Comparison of ENCODE assay signal across 2 cellular contexts in the genomic region with DNA sequence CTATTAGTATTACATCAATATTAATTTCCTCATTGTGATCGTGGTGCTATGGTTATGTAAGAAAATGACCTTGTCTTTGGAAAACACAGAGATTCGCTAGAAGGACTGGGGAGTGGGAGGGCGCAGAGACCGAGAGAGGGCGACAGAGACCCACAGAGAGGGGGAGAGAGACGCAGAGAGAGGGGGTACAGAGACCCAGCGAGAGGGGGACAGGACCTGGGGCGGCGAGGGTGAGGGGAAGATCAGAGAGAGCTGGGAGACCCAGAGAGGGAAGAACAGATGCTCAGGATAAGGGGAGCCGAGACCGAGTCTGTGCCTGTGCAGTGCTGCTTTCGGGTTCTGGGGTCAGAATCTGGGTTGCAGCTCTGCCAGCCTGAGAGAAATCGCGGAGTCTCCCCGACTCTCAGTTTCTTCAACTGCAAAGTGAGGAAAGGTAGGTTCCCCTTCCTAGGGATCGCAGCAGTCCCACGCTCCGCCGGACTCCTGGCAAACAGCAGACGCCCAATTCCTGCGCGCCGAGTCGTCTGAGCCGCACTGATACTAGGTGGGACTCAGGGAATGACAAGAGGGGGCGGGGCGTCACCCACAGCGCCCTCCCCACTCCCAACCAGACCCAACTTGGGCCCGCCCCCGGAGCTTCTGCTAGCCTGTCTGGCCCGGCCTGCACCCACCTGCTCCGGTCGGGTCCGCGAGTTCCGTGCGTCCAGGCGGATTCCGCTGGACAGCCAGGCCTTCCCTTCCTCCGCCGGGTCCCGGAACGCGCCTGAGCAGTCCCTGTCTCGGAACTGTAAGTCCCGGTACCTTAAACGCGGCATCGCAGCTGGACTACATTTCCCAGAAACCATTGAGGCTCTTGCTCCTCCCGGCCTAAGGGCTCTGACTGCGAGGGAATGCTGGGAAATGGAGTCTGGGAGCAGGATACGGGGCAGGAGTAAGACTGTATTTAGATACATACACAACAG.
A peak's percentile ranks its signal among the peaks of the same experiment; 100 is the strongest.
TF ChIP-seq lines count a peak whose summit lies in the region.

No MANE protein-coding gene starts in this region.

TF ChIP-seq in HEK293, 187 proteins besides CTCF, POLR2A, EP300 and RAD21 (continued from another document and continues in another):
- TF ChIP-seq, protein P1, sequence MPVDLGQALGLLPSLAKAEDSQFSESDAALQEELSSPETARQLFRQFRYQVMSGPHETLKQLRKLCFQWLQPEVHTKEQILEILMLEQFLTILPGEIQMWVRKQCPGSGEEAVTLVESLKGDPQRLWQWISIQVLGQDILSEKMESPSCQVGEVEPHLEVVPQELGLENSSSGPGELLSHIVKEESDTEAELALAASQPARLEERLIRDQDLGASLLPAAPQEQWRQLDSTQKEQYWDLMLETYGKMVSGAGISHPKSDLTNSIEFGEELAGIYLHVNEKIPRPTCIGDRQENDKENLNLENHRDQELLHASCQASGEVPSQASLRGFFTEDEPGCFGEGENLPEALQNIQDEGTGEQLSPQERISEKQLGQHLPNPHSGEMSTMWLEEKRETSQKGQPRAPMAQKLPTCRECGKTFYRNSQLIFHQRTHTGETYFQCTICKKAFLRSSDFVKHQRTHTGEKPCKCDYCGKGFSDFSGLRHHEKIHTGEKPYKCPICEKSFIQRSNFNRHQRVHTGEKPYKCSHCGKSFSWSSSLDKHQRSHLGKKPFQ (tag by site-specific recombination; IDR thresholded peaks at IDR 0.05) = no peak
- TF ChIP-seq, protein P2, sequence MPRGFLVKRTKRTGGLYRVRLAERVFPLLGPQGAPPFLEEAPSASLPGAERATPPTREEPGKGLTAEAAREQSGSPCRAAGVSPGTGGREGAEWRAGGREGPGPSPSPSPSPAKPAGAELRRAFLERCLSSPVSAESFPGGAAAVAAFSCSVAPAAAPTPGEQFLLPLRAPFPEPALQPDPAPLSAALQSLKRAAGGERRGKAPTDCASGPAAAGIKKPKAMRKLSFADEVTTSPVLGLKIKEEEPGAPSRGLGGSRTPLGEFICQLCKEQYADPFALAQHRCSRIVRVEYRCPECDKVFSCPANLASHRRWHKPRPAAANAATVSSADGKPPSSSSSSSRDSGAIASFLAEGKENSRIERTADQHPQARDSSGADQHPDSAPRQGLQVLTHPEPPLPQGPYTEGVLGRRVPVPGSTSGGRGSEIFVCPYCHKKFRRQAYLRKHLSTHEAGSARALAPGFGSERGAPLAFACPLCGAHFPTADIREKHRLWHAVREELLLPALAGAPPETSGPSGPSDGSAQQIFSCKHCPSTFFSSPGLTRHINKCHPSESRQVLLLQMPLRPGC (tag by site-specific recombination; IDR thresholded peaks at IDR 0.05) = no peak
- TF ChIP-seq ZNF792 (tag by site-specific recombination; IDR thresholded peaks at IDR 0.05) (peak; percentile 96), ZNF670 (tag by site-specific recombination; IDR thresholded peaks at IDR 0.05; ENCODE audit: low read depth) (no peak), ZNF404 (tag by site-specific recombination; IDR thresholded peaks at IDR 0.05) (no peak), ZBTB7A (tag by site-specific recombination; IDR thresholded peaks at IDR 0.05; ENCODE audit: low read depth) (no peak), ZNF514 (tag by site-specific recombination; IDR thresholded peaks at IDR 0.05) (no peak), ZNF571 (tag by site-specific recombination; IDR thresholded peaks at IDR 0.05) (no peak), ZNF311 (tag by site-specific recombination; IDR thresholded peaks at IDR 0.05; ENCODE audit: borderline replicate concordance) (no peak)
- TF ChIP-seq, protein P3, sequence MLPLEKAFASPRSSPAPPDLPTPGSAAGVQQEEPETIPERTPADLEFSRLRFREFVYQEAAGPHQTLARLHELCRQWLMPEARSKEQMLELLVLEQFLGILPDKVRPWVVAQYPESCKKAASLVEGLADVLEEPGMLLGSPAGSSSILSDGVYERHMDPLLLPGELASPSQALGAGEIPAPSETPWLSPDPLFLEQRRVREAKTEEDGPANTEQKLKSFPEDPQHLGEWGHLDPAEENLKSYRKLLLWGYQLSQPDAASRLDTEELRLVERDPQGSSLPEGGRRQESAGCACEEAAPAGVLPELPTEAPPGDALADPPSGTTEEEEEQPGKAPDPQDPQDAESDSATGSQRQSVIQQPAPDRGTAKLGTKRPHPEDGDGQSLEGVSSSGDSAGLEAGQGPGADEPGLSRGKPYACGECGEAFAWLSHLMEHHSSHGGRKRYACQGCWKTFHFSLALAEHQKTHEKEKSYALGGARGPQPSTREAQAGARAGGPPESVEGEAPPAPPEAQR (tag by site-specific recombination; IDR thresholded peaks at IDR 0.05) = no peak
- TF ChIP-seq, protein P4, sequence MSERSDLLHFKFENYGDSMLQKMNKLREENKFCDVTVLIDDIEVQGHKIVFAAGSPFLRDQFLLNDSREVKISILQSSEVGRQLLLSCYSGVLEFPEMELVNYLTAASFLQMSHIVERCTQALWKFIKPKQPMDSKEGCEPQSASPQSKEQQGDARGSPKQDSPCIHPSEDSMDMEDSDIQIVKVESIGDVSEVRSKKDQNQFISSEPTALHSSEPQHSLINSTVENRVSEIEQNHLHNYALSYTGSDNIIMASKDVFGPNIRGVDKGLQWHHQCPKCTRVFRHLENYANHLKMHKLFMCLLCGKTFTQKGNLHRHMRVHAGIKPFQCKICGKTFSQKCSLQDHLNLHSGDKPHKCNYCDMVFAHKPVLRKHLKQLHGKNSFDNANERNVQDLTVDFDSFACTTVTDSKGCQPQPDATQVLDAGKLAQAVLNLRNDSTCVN (tag by site-specific recombination; optimal IDR thresholded peaks at IDR 0.05) = peak; percentile 49
- TF ChIP-seq, protein P5, sequence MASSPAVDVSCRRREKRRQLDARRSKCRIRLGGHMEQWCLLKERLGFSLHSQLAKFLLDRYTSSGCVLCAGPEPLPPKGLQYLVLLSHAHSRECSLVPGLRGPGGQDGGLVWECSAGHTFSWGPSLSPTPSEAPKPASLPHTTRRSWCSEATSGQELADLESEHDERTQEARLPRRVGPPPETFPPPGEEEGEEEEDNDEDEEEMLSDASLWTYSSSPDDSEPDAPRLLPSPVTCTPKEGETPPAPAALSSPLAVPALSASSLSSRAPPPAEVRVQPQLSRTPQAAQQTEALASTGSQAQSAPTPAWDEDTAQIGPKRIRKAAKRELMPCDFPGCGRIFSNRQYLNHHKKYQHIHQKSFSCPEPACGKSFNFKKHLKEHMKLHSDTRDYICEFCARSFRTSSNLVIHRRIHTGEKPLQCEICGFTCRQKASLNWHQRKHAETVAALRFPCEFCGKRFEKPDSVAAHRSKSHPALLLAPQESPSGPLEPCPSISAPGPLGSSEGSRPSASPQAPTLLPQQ (tag by site-specific recombination; IDR thresholded peaks at IDR 0.05) = peak; percentile 45
- TF ChIP-seq, protein P6, sequence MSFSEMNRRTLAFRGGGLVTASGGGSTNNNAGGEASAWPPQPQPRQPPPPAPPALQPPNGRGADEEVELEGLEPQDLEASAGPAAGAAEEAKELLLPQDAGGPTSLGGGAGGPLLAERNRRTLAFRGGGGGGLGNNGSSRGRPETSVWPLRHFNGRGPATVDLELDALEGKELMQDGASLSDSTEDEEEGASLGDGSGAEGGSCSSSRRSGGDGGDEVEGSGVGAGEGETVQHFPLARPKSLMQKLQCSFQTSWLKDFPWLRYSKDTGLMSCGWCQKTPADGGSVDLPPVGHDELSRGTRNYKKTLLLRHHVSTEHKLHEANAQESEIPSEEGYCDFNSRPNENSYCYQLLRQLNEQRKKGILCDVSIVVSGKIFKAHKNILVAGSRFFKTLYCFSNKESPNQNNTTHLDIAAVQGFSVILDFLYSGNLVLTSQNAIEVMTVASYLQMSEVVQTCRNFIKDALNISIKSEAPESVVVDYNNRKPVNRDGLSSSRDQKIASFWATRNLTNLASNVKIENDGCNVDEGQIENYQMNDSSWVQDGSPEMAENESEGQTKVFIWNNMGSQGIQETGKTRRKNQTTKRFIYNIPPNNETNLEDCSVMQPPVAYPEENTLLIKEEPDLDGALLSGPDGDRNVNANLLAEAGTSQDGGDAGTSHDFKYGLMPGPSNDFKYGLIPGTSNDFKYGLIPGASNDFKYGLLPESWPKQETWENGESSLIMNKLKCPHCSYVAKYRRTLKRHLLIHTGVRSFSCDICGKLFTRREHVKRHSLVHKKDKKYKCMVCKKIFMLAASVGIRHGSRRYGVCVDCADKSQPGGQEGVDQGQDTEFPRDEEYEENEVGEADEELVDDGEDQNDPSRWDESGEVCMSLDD (tag by site-specific recombination; IDR thresholded peaks at IDR 0.05) = peak; percentile 85

TF ChIP-seq in HepG2, 621 proteins besides CTCF, POLR2A, EP300 and RAD21 (continued from another document and continues in another):
- no peak for TF ChIP-seq ZNF235 (CRISPR knock-in tag; IDR thresholded peaks at IDR 0.05; ENCODE audit: borderline replicate concordance)
- no peak for TF ChIP-seq ZNF207 (IDR thresholded peaks at IDR 0.05; ENCODE audit: borderline replicate concordance)
- TF ChIP-seq, protein P7, sequence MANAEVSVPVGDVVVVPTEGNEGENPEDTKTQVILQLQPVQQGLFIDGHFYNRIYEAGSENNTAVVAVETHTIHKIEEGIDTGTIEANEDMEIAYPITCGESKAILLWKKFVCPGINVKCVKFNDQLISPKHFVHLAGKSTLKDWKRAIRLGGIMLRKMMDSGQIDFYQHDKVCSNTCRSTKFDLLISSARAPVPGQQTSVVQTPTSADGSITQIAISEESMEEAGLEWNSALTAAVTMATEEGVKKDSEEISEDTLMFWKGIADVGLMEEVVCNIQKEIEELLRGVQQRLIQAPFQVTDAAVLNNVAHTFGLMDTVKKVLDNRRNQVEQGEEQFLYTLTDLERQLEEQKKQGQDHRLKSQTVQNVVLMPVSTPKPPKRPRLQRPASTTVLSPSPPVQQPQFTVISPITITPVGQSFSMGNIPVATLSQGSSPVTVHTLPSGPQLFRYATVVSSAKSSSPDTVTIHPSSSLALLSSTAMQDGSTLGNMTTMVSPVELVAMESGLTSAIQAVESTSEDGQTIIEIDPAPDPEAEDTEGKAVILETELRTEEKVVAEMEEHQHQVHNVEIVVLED (CRISPR knock-in tag; IDR thresholded peaks at IDR 0.05; ENCODE audit: borderline replicate concordance) = peak; percentile 62; the same call in 1 of the 2 replicates
- no peak for TF ChIP-seq ZNF563 (CRISPR knock-in tag; IDR thresholded peaks at IDR 0.05)
- peak; percentile 94; the same call in 1 of the 2 replicates for TF ChIP-seq TBP (CRISPR knock-in tag; IDR thresholded peaks at IDR 0.05)
- TF ChIP-seq, protein P8, sequence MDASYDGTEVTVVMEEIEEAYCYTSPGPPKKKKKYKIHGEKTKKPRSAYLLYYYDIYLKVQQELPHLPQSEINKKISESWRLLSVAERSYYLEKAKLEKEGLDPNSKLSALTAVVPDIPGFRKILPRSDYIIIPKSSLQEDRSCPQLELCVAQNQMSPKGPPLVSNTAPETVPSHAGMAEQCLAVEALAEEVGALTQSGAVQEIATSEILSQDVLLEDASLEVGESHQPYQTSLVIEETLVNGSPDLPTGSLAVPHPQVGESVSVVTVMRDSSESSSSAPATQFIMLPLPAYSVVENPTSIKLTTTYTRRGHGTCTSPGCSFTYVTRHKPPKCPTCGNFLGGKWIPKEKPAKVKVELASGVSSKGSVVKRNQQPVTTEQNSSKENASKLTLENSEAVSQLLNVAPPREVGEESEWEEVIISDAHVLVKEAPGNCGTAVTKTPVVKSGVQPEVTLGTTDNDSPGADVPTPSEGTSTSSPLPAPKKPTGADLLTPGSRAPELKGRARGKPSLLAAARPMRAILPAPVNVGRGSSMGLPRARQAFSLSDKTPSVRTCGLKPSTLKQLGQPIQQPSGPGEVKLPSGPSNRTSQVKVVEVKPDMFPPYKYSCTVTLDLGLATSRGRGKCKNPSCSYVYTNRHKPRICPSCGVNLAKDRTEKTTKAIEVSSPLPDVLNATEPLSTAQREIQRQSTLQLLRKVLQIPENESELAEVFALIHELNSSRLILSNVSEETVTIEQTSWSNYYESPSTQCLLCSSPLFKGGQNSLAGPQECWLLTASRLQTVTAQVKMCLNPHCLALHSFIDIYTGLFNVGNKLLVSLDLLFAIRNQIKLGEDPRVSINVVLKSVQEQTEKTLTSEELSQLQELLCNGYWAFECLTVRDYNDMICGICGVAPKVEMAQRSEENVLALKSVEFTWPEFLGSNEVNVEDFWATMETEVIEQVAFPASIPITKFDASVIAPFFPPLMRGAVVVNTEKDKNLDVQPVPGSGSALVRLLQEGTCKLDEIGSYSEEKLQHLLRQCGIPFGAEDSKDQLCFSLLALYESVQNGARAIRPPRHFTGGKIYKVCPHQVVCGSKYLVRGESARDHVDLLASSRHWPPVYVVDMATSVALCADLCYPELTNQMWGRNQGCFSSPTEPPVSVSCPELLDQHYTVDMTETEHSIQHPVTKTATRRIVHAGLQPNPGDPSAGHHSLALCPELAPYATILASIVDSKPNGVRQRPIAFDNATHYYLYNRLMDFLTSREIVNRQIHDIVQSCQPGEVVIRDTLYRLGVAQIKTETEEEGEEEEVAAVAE (CRISPR knock-in tag; IDR thresholded peaks at IDR 0.05; ENCODE audit: borderline replicate concordance) = peak; percentile 34; the same call in 1 of the 2 replicates
- no peak for TF ChIP-seq ADNP (CRISPR knock-in tag; IDR thresholded peaks at IDR 0.05)
- TF ChIP-seq IRF2 (CRISPR knock-in tag; IDR thresholded peaks at IDR 0.05) = peak; percentile 30; the same call in 1 of the 2 replicates
- peak; percentile 65 for TF ChIP-seq KDM2A (CRISPR knock-in tag; IDR thresholded peaks at IDR 0.05; ENCODE audit: borderline replicate concordance, low read depth)
- TF ChIP-seq ZNF451 (CRISPR knock-in tag; IDR thresholded peaks at IDR 0.05) = peak; percentile 66; the same call in 1 of the 2 replicates
- 0 out of 2 replicates have a peak, but pooled peaks have one; percentile 1 for TF ChIP-seq CREB1 (IDR thresholded peaks at IDR 0.05)
- TF ChIP-seq CREB1 (CRISPR knock-in tag; IDR thresholded peaks at IDR 0.05) = peak; percentile 78
- TF ChIP-seq, protein P9, sequence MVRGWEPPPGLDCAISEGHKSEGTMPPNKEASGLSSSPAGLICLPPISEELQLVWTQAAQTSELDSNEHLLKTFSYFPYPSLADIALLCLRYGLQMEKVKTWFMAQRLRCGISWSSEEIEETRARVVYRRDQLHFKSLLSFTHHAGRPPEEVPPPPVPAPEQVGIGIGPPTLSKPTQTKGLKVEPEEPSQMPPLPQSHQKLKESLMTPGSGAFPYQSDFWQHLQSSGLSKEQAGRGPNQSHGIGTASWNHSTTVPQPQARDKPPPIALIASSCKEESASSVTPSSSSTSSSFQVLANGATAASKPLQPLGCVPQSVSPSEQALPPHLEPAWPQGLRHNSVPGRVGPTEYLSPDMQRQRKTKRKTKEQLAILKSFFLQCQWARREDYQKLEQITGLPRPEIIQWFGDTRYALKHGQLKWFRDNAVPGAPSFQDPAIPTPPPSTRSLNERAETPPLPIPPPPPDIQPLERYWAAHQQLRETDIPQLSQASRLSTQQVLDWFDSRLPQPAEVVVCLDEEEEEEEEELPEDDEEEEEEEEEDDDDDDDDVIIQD (CRISPR knock-in tag; IDR thresholded peaks at IDR 0.05; ENCODE audit: low read depth) = 0 out of 2 replicates have a peak, but pooled peaks have one; percentile 22
- peak; percentile 31; the same call in 1 of the 2 replicates for TF ChIP-seq ZNF792 (CRISPR knock-in tag; IDR thresholded peaks at IDR 0.05)
- TF ChIP-seq SIN3A (IDR thresholded peaks at IDR 0.05; ENCODE audit: borderline replicate concordance, low read depth, low read length) = peak; percentile 58; the same call in 1 of the 2 replicates
- TF ChIP-seq, protein P10, sequence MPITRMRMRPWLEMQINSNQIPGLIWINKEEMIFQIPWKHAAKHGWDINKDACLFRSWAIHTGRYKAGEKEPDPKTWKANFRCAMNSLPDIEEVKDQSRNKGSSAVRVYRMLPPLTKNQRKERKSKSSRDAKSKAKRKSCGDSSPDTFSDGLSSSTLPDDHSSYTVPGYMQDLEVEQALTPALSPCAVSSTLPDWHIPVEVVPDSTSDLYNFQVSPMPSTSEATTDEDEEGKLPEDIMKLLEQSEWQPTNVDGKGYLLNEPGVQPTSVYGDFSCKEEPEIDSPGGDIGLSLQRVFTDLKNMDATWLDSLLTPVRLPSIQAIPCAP (CRISPR knock-in tag; IDR thresholded peaks at IDR 0.05; ENCODE audit: low read depth) = no peak
- no peak for TF ChIP-seq ZNF775 (CRISPR knock-in tag; IDR thresholded peaks at IDR 0.05; ENCODE audit: borderline replicate concordance)
- 0 out of 2 replicates have a peak, but pooled peaks have one; percentile 39 for TF ChIP-seq YEATS4 (CRISPR knock-in tag; IDR thresholded peaks at IDR 0.05; ENCODE audit: borderline replicate concordance)
- TF ChIP-seq CENPT (CRISPR knock-in tag; IDR thresholded peaks at IDR 0.05; ENCODE audit: low read depth) = no peak
- TF ChIP-seq ZNF253 (CRISPR knock-in tag; IDR thresholded peaks at IDR 0.05; ENCODE audit: borderline replicate concordance) = no peak
